ENCODE assay signal across 17 cellular contexts in the genomic region with DNA sequence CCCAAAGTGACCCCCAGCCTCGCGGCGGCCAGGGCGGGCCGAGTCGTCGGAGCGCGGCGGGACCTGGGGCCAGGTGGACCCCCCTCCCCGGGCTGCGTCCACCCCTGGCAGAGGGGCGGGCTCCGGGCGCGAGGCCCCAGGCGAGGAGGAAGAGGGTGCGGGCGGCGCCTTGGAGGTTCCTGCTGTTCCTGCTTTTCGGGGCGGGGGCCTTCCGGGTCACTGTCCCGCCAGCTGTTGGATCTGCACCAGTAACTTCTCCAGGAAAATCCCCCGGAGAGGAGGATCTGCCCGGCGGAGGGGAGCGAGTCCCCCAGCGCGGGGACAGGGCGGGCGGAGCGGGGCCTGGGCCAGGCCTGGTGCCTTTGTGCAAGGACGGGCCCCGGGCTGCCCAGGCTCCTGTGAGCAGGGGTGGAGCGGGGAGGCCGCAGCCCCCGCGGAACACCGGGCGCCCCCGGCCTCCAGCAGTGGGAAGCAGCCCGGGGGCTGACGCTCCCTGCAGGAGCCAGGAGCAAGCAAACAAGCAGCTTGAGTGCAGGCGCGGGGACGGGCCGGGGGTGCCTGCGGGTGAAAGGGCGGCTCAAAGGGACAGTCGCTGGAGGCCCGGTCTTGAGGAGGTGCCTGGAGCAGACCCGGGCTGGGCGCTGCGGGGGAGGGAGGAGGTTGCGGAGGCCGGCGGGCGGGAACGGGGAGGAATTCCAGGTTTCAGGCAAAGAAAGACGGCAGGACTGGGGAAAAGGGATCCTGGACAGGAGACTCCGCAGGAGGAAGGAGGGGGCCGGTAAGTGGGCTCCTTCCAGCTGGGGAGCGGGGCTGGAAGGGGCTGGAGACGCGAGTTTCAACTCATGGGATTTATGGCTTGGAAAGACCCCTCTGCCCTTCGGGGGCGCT. TPM values are rescaled to one million over a fixed set of nuclear protein-coding genes. Genes with fewer than 3 reads are reported as not detected.
DNase-seq lines count a peak whose midpoint lies in the region; ATAC-seq and TF ChIP-seq lines count a peak whose summit lies in the region.
"Had no signal": no experiment of that assay in that cellular context is flagged by ENCODE, and none has a peak within 500 bp of the region (broad histone marks: within the 10 kb centered on the region; RNA-seq: fewer than 3 reads in every experiment).

No MANE protein-coding gene starts in this region.

- WGBS in esophagus muscularis mucosa, result 34% methylated on average over 32 of the region's 68 CpGs

- intact Hi-C loops in esophagus muscularis mucosa (cut with DNase I), result no loop called here
- intact Hi-C loops in lower lobe of right lung (cut with DNase I), result no loop called here

- peak overlapping the region; percentile 20 to 65 (median 46) for H3K27ac ChIP-seq in esophagus muscularis mucosa (replicated peaks in 1 of 4)
- peak overlapping the region; percentile 5 for H3K27ac ChIP-seq in lower lobe of right lung
- H3K27ac ChIP-seq: neutrophil had no signal

- peaks cover 0 to 25% (median 23%) of the 10 kb centered on the region in 4 donors for H3K36me3 ChIP-seq in esophagus muscularis mucosa
- H3K36me3 ChIP-seq in lower lobe of right lung, result peaks cover 24% of the 10 kb centered on the region

- H3K27me3 Mint-ChIP-seq in stimulated activated naive B cell treated with anti-CD40 and anti-IgM and Interleukin-4, amounts not matched to agents 10 μg/mL and 1 μg/mL and 100 μg/mL, for 72 hours, result peaks cover 38 to 64% of the 10 kb centered on the region in 2 donors

- H3K4me3 Mint-ChIP-seq in stimulated activated naive B cell treated with anti-CD40 and anti-IgM and Interleukin-4, amounts not matched to agents 10 μg/mL and 1 μg/mL and 100 μg/mL, for 72 hours, result no peak overlapping the region
- H3K4me3 Mint-ChIP-seq: CD4-positive, alpha-beta memory T cell; immature natural killer cell had no signal

- peaks cover 11 to 33% (median 24%) of the 10 kb centered on the region in 4 donors for H3K4me1 ChIP-seq in esophagus muscularis mucosa
- peaks cover 10% of the 10 kb centered on the region for H3K4me1 ChIP-seq in lower lobe of right lung

- peaks cover 0 to 17% of the 10 kb centered on the region in 2 donors for H3K36me3 Mint-ChIP-seq in stimulated activated naive B cell treated with anti-CD40 and anti-IgM and Interleukin-4, amounts not matched to agents 10 μg/mL and 1 μg/mL and 100 μg/mL, for 72 hours
- H3K36me3 Mint-ChIP-seq: CD4-positive, alpha-beta memory T cell; immature natural killer cell had no signal

- H3K4me1 Mint-ChIP-seq in stimulated activated naive B cell treated with anti-CD40 and anti-IgM and Interleukin-4, amounts not matched to agents 10 μg/mL and 1 μg/mL and 100 μg/mL, for 72 hours, result peaks cover 14 to 20% of the 10 kb centered on the region in 2 donors

- H3K4me3 ChIP-seq in esophagus muscularis mucosa, result peak overlapping the region; percentile 32 to 45 (median 40)
- peak overlapping the region; percentile 17 for H3K4me3 ChIP-seq in lower lobe of right lung

- peaks cover 0 to 48% (median 13%) of the 10 kb centered on the region in 4 donors for H3K27me3 ChIP-seq in esophagus muscularis mucosa
- peaks cover 13% of the 10 kb centered on the region for H3K27me3 ChIP-seq in lower lobe of right lung (ENCODE audit: low read depth)

- H3K27ac Mint-ChIP-seq in stimulated activated naive B cell treated with anti-CD40 and anti-IgM and Interleukin-4, amounts not matched to agents 10 μg/mL and 1 μg/mL and 100 μg/mL, for 72 hours, result peak overlapping the region; percentile 37
- H3K27ac Mint-ChIP-seq: CD4-positive, alpha-beta memory T cell; immature natural killer cell had no signal

- peaks cover 0 to 4% of the 10 kb centered on the region in 2 donors for H3K9me3 Mint-ChIP-seq in stimulated activated naive B cell treated with anti-CD40 and anti-IgM and Interleukin-4, amounts not matched to agents 10 μg/mL and 1 μg/mL and 100 μg/mL, for 72 hours
- H3K9me3 Mint-ChIP-seq: CD4-positive, alpha-beta memory T cell; immature natural killer cell had no signal

- peak; percentile 20 for DNase-seq in NCI-H69 (lab: John Stamatoyannopoulos, UW)
- no peak for DNase-seq in esophagus muscularis mucosa (ENCODE audit: extremely low spot score)
- DNase-seq in lower lobe of right lung, result peak; percentile 53
- DNase-seq in stimulated activated naive B cell treated with anti-CD40 and anti-IgM and Interleukin-4, amounts not matched to agents 10 μg/mL and 1 μg/mL and 100 μg/mL, for 72 hours, result no peak
- no peak for DNase-seq in HuH-7.5 (ENCODE audit: low spot score)
- DNase-seq in 8988T, result no peak
- DNase-seq in GF-D8 (lab: John Stamatoyannopoulos, UW), result no peak
- DNase-seq: activated CD4-positive, alpha-beta T cell treated with anti-CD3 and anti-CD28 coated beads, Interleukin-2, amount 50 U/mL, for 1 hour; activated effector memory CD4-positive, alpha-beta T cell treated with Interleukin-2 at 50 U/mL for 16 hours; CD4-positive, alpha-beta memory T cell; erythroblast; immature natural killer cell; stimulated activated naive CD4-positive, alpha-beta T cell treated with Interleukin-2 at 50 U/mL for 16 hours had no signal

- peak; percentile 22 to 37 for ATAC-seq in lower lobe of right lung
- ATAC-seq in stimulated activated naive B cell treated with anti-CD40 and anti-IgM and Interleukin-4, amounts not matched to agents 10 μg/mL and 1 μg/mL and 100 μg/mL, for 72 hours (replicated peaks), result no peak
- no peak for ATAC-seq in GM19328 (IDR thresholded peaks at IDR 0.05; ENCODE audit: unreplicated experiment)

- TF ChIP-seq POLR2A in esophagus muscularis mucosa (IDR thresholded peaks at IDR 0.05; ENCODE audit: low read depth), result no peak

- H3K9me3 ChIP-seq in esophagus muscularis mucosa (no peaks in the 10 kb centered on the region), lower lobe of right lung (no peaks in the 10 kb centered on the region)
- H3K9me3 ChIP-seq: neutrophil had no signal

- no peak for TF ChIP-seq EP300 in esophagus muscularis mucosa (IDR thresholded peaks at IDR 0.05)

- TF ChIP-seq CTCF in esophagus muscularis mucosa (IDR thresholded peaks at IDR 0.05), result no peak
- TF ChIP-seq CTCF in lower lobe of right lung (IDR thresholded peaks at IDR 0.05), result no peak

RNA-seq across cellular contexts. Expression of a gene that starts 15.5 kb away (rescaled TPM):
- total RNA-seq in esophagus muscularis mucosa (100 to 1,000 TPM in 1 of 4 donors, 10 to 100 TPM in 3; 29.0 to 104 (median 74.0) TPM), lower lobe of right lung (254 TPM)

RNA-seq across cellular contexts. Expression of a gene that starts 44.2 kb away (rescaled TPM):
- total RNA-seq in esophagus muscularis mucosa (1 to 10 TPM in 3 of 4 donors, under 1 TPM in 1; 0.42 to 2.0 (median 1.2) TPM), lower lobe of right lung (3.6 TPM)
- total RNA-seq: bronchial epithelial cell; CD4-positive, alpha-beta memory T cell; T-helper 1 cell treated with Interleukin-12 subunit alpha and Interleukin-12 subunit beta and Interleukin-4 antibody, amounts not matched to agents 30 ng/mL and 1 ng/mL, for 36 hours had no signal

RNA-seq across cellular contexts. Expression of a gene that starts 54.7 kb away (rescaled TPM):
- not detected for total RNA-seq in esophagus muscularis mucosa
- not detected for total RNA-seq in lower lobe of right lung
- total RNA-seq: bronchial epithelial cell; CD4-positive, alpha-beta memory T cell; T-helper 1 cell treated with Interleukin-12 subunit alpha and Interleukin-12 subunit beta and Interleukin-4 antibody, amounts not matched to agents 30 ng/mL and 1 ng/mL, for 36 hours had no signal

Comparison
In these comparisons a context has a peak if more than half of its experiments do, and no peak if none do; other contexts are left out.
1. DNase-seq: peak in NCI-H69 (single experiment) and lower lobe of right lung (single experiment); none in esophagus muscularis mucosa (single experiment), stimulated activated naive B cell treated with anti-CD40 and anti-IgM and Interleukin-4, amounts not matched to agents 10 μg/mL and 1 μg/mL and 100 μg/mL, for 72 hours (single experiment), HuH-7.5 (single experiment), 8988T (single experiment) and GF-D8 (single experiment).
2. ATAC-seq: peak in lower lobe of right lung (2 of 2); none in stimulated activated naive B cell treated with anti-CD40 and anti-IgM and Interleukin-4, amounts not matched to agents 10 μg/mL and 1 μg/mL and 100 μg/mL, for 72 hours (0 of 2) and GM19328 (single experiment).